8 cellular contexts compared by ENCODE assay signal in genomic region chr17:6755731-6756184, GRCh38. TPM values are rescaled to one million over a fixed set of nuclear protein-coding genes. Genes with fewer than 3 reads are reported as not detected.
DNase-seq lines count a peak whose midpoint lies in the region; ATAC-seq and TF ChIP-seq lines count a peak whose summit lies in the region.

A gene with protein sequence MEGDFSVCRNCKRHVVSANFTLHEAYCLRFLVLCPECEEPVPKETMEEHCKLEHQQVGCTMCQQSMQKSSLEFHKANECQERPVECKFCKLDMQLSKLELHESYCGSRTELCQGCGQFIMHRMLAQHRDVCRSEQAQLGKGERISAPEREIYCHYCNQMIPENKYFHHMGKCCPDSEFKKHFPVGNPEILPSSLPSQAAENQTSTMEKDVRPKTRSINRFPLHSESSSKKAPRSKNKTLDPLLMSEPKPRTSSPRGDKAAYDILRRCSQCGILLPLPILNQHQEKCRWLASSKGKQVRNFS (plus strand): TSS chr17:6756046. CDS start chr17:6756079, 33 bp downstream.

- H3K36me3 ChIP-seq in esophagus muscularis mucosa (peaks cover 0 to 28% (median 23%) of the 10 kb centered on the region in 4 donors), neuronal stem cell (replicated peaks in 1 of 2; ENCODE audit: control insufficient read depth in 2 of 2, insufficient read depth in 2 of 2, low read length in 2 of 2) (no peaks in the 10 kb centered on the region), urinary bladder (ENCODE audit: insufficient read depth) (peaks cover 4% of the 10 kb centered on the region)

- H3K27ac ChIP-seq in esophagus muscularis mucosa (replicated peaks in 1 of 4) (peak within 1 kb of the TSS; percentile 74 to 86 (median 81)), neuronal stem cell (replicated peaks; ENCODE audit: low read length) (no peak within 1 kb of the TSS), urinary bladder (ENCODE audit: low read depth) (peak within 1 kb of the TSS; percentile 82)

- no peak within 1 kb of the TSS for H4K8ac ChIP-seq in neuronal stem cell (ENCODE audit: low read depth, low read length)

- peak; percentile 78 for ATAC-seq in activated CD8-positive, alpha-beta T cell treated with anti-CD3 and anti-CD28 coated beads, Interleukin-2, amount 10 ng/mL, durations not matched to agents 7 days and 5 days
- no peak for ATAC-seq in HG02763 (IDR thresholded peaks at IDR 0.05; ENCODE audit: unreplicated experiment)

- H3K9ac ChIP-seq in neuronal stem cell (ENCODE audit: low read depth, low read length, poor library complexity) = no peak within 1 kb of the TSS

- H3K27ac Mint-ChIP-seq in CD14-positive monocyte = peak within 1 kb of the TSS; percentile 93 to 98 (median 95)
- H3K27ac Mint-ChIP-seq in activated CD8-positive, alpha-beta T cell treated with anti-CD3 and anti-CD28 coated beads, Interleukin-2, amount 10 ng/mL, durations not matched to agents 7 days and 5 days = peak within 1 kb of the TSS; percentile 96

- H3K23ac ChIP-seq in neuronal stem cell (ENCODE audit: low read depth, low read length, poor library complexity) = no peak within 1 kb of the TSS

- TF ChIP-seq EP300 in esophagus muscularis mucosa (IDR thresholded peaks at IDR 0.05) = no peak

- DNase-seq in CD14-positive monocyte (ENCODE audit: low spot score) = peak; percentile 57
- DNase-seq in Jurkat, Clone E6-1 (ENCODE audit: low read depth, low spot score) = peak; percentile 66
- peak; percentile 81 for DNase-seq in activated CD8-positive, alpha-beta T cell treated with anti-CD3 and anti-CD28 coated beads, Interleukin-2, amount 10 ng/mL, durations not matched to agents 7 days and 5 days
- DNase-seq in esophagus muscularis mucosa (ENCODE audit: extremely low spot score) = no peak
- DNase-seq in neuronal stem cell (ENCODE audit: low spot score) = no peak
- DNase-seq in NCI-H146 (lab: John Stamatoyannopoulos, UW) = no peak

- TF ChIP-seq CTCF in CD14-positive monocyte (IDR thresholded peaks at IDR 0.05) = no peak
- no peak for TF ChIP-seq CTCF in esophagus muscularis mucosa (IDR thresholded peaks at IDR 0.05)

- peak within 1 kb of the TSS; percentile 74 for H2AFZ ChIP-seq in neuronal stem cell (ENCODE audit: low read length)

- no peak within 1 kb of the TSS for H2BK5ac ChIP-seq in neuronal stem cell (ENCODE audit: low read length)

- TF ChIP-seq POLR2A in esophagus muscularis mucosa (IDR thresholded peaks at IDR 0.05; ENCODE audit: low read depth) = no peak

- intact Hi-C loops in CD14-positive monocyte (cut with micrococcal nuclease) = no loop called here
- intact Hi-C loops in esophagus muscularis mucosa (cut with DNase I) = no loop called here

- H3K9me3 ChIP-seq in esophagus muscularis mucosa (no peaks in the 10 kb centered on the region), neuronal stem cell (replicated peaks in 1 of 2; ENCODE audit: control insufficient read depth in 2 of 2, insufficient read depth in 1 of 2, low read depth in 1 of 2, low read length in 2 of 2) (no peaks in the 10 kb centered on the region)

- WGBS in esophagus muscularis mucosa = 17% methylated on average over 14 of the region's 14 CpGs
- no CpG with 5 or more reads among the region's 14 CpGs for WGBS in neuronal stem cell (ENCODE audit: extremely low coverage in 2 of 2, insufficient read length in 2 of 2, insufficient replicate concordance in 1 of 2), 2 donors
- WGBS in urinary bladder = 15% methylated on average over 14 of the region's 14 CpGs

- H2AK5ac ChIP-seq in neuronal stem cell (ENCODE audit: low read depth, low read length) = no peak within 1 kb of the TSS

- POLR2A ChIA-PET in activated CD8-positive, alpha-beta T cell treated with anti-CD3 and anti-CD28 coated beads, Interleukin-2, amount 10 ng/mL, durations not matched to agents 7 days and 5 days (lab: Charles Lee) = interaction anchor here (0.7 to 2.6 kb wide), 10 partner anchors 8 to 267 kb away, joined by 3 to 15 read pairs (median 4); partner anchors contain the start of genes C17orf100 and MED31

- H3K4me3 Mint-ChIP-seq in CD14-positive monocyte = peak within 1 kb of the TSS; percentile 100
- H3K4me3 Mint-ChIP-seq in activated CD8-positive, alpha-beta T cell treated with anti-CD3 and anti-CD28 coated beads, Interleukin-2, amount 10 ng/mL, durations not matched to agents 7 days and 5 days = peak within 1 kb of the TSS; percentile 93

- no peaks in the 10 kb centered on the region for H3K79me1 ChIP-seq in neuronal stem cell (ENCODE audit: low read depth, low read length)

- H3K18ac ChIP-seq in neuronal stem cell (ENCODE audit: low read length) = peak within 1 kb of the TSS; percentile 76

- no peak within 1 kb of the TSS for H3K4ac ChIP-seq in neuronal stem cell (ENCODE audit: low read length)

- peaks cover 65% of the 10 kb centered on the region for H3K4me1 Mint-ChIP-seq in CD14-positive monocyte
- peaks cover 65% of the 10 kb centered on the region for H3K4me1 Mint-ChIP-seq in activated CD8-positive, alpha-beta T cell treated with anti-CD3 and anti-CD28 coated beads, Interleukin-2, amount 10 ng/mL, durations not matched to agents 7 days and 5 days (ENCODE audit: low read depth)

- H3K9me3 Mint-ChIP-seq in CD14-positive monocyte = no peaks in the 10 kb centered on the region
- no peaks in the 10 kb centered on the region for H3K9me3 Mint-ChIP-seq in activated CD8-positive, alpha-beta T cell treated with anti-CD3 and anti-CD28 coated beads, Interleukin-2, amount 10 ng/mL, durations not matched to agents 7 days and 5 days (ENCODE audit: insufficient read depth)

- peaks cover 0 to 6% (median 2%) of the 10 kb centered on the region in 3 donors for H3K27me3 Mint-ChIP-seq in CD14-positive monocyte (ENCODE audit: low read depth in 3 of 3)
- H3K27me3 Mint-ChIP-seq in activated CD8-positive, alpha-beta T cell treated with anti-CD3 and anti-CD28 coated beads, Interleukin-2, amount 10 ng/mL, durations not matched to agents 7 days and 5 days (ENCODE audit: low read depth) = no peaks in the 10 kb centered on the region

- H3K4me1 ChIP-seq in esophagus muscularis mucosa (peaks cover 34 to 66% (median 54%) of the 10 kb centered on the region in 4 donors), neuronal stem cell (ENCODE audit: control insufficient read depth in 2 of 2, insufficient read depth in 1 of 2, low read depth in 1 of 2, low read length in 2 of 2) (peaks cover 11 to 20% of the 10 kb centered on the region in 2 donors), urinary bladder (ENCODE audit: insufficient read depth) (peaks cover 2% of the 10 kb centered on the region)

- H3K14ac ChIP-seq in neuronal stem cell (ENCODE audit: low read length) = peak within 1 kb of the TSS; percentile 59

- no peaks in the 10 kb centered on the region for H3K27me3 ChIP-seq in esophagus muscularis mucosa
- H3K27me3 ChIP-seq in neuronal stem cell (ENCODE audit: control insufficient read depth in 3 of 3, insufficient read depth in 3 of 3, low read depth in 1 of 3, low read length in 3 of 3) = no peaks in the 10 kb centered on the region

- H2BK15ac ChIP-seq in neuronal stem cell (ENCODE audit: low read length) = no peak within 1 kb of the TSS

- H3K36me3 Mint-ChIP-seq in CD14-positive monocyte = peaks cover 31 to 33% of the 10 kb centered on the region in 2 donors
- peaks cover 44% of the 10 kb centered on the region for H3K36me3 Mint-ChIP-seq in activated CD8-positive, alpha-beta T cell treated with anti-CD3 and anti-CD28 coated beads, Interleukin-2, amount 10 ng/mL, durations not matched to agents 7 days and 5 days (ENCODE audit: low read depth)

- no peak within 1 kb of the TSS for H2BK12ac ChIP-seq in neuronal stem cell (ENCODE audit: low read length)

- H2BK120ac ChIP-seq in neuronal stem cell (ENCODE audit: low read depth, low read length) = no peak within 1 kb of the TSS

- no peak within 1 kb of the TSS for H4K91ac ChIP-seq in neuronal stem cell (ENCODE audit: low read depth, low read length, poor library complexity)

- CTCF ChIA-PET in activated CD8-positive, alpha-beta T cell treated with anti-CD3 and anti-CD28 coated beads, Interleukin-2, amount 10 ng/mL, durations not matched to agents 7 days and 5 days (lab: Charles Lee) = interaction anchor here (0.9 to 3.6 kb wide), 4 partner anchors 86 to 248 kb away, joined by 3 to 15 read pairs (median 9); no protein-coding TSS in a partner anchor

- H3K4me3 ChIP-seq in Jurkat, Clone E6-1 (ENCODE audit: low read length) = peak within 1 kb of the TSS; percentile 78
- H3K4me3 ChIP-seq in esophagus muscularis mucosa (peak within 1 kb of the TSS; percentile 47 to 67 (median 54)), neuronal stem cell (ENCODE audit: low read length in 2 of 2) (no peak within 1 kb of the TSS), urinary bladder (ENCODE audit: low read depth, low read length) (peak within 1 kb of the TSS; percentile 44)

- H3K4me2 ChIP-seq in neuronal stem cell (ENCODE audit: insufficient read depth, low read length, poor library complexity, severe bottlenecking) = no peak within 1 kb of the TSS

RNA-seq across cellular contexts. Expression of the gene that starts here (rescaled TPM):
- 10 to 100 TPM; 28.4 to 45.9 TPM for polyA plus RNA-seq in CD14-positive monocyte
- polyA plus RNA-seq in Jurkat, Clone E6-1 (2012; ENCODE audit: insufficient read depth, insufficient read length) = 2.3 TPM
- total RNA-seq in activated CD8-positive, alpha-beta T cell treated with anti-CD3 and anti-CD28 coated beads, Interleukin-2, amount 10 ng/mL, durations not matched to agents 7 days and 5 days = 100 to 1,000 TPM; 298 to 306 TPM
- 10 to 100 TPM; 11.1 to 35.3 (median 15.9) TPM for total RNA-seq in esophagus muscularis mucosa
- 0.01 TPM for polyA plus RNA-seq in neuronal stem cell (2013, experiment 1 of 2)
- polyA plus RNA-seq in neuronal stem cell (2013, experiment 2 of 2) = 0.01 TPM
- 90.9 TPM for total RNA-seq in urinary bladder
- 30.2 TPM for polyA plus RNA-seq in urinary bladder

Comparison
In these comparisons a context has a peak if more than half of its experiments do, and no peak if none do; other contexts are left out.
1. DNase-seq: peak in CD14-positive monocyte (single experiment), Jurkat, Clone E6-1 (single experiment) and activated CD8-positive, alpha-beta T cell treated with anti-CD3 and anti-CD28 coated beads, Interleukin-2, amount 10 ng/mL, durations not matched to agents 7 days and 5 days (single experiment); none in esophagus muscularis mucosa (single experiment), neuronal stem cell (single experiment) and NCI-H146 (single experiment).
2. H3K4me3 ChIP-seq: peak in Jurkat, Clone E6-1 (single experiment), esophagus muscularis mucosa (4 of 4) and urinary bladder (single experiment); none in neuronal stem cell (0 of 2).